Comparison of ENCODE assay signal across 1 cellular context in genomic region chr6:17831135-17831534, GRCh38.
A peak's percentile ranks its signal among the peaks of the same experiment; 100 is the strongest.
TF ChIP-seq lines count a peak whose summit lies in the region.

No MANE protein-coding gene starts in this region.

TF ChIP-seq in IMR-90, 13 proteins besides CTCF, POLR2A, EP300 and RAD21:
- no peak for TF ChIP-seq MXI1 (IDR thresholded peaks at IDR 0.05; ENCODE audit: borderline replicate concordance, low read depth, low read length)
- peak; percentile 6; the same call in 1 of the 2 replicates for TF ChIP-seq SMC3 (IDR thresholded peaks at IDR 0.05; ENCODE audit: low read depth, low read length)
- no peak for TF ChIP-seq MAZ (IDR thresholded peaks at IDR 0.05; ENCODE audit: borderline replicate concordance, low read depth, low read length)
- TF ChIP-seq FOS (IDR thresholded peaks at IDR 0.05; ENCODE audit: low read depth, low read length) = 0 out of 2 replicates have a peak, but pooled peaks have one; percentile 22
- no peak for TF ChIP-seq ELK1 (IDR thresholded peaks at IDR 0.05; ENCODE audit: borderline replicate concordance, low read depth, low read length)
- TF ChIP-seq NFE2L2 (IDR thresholded peaks at IDR 0.05; ENCODE audit: low read depth, low read length) = no peak
- TF ChIP-seq RCOR1 (IDR thresholded peaks at IDR 0.05; ENCODE audit: insufficient replicate concordance, low read length) = no peak
- TF ChIP-seq BHLHE40 (IDR thresholded peaks at IDR 0.05; ENCODE audit: low read depth, low read length) = no peak
TF ChIP-seq in IMR-90: peak in this region for 2.
